Comparison of ENCODE assay signal across 23 cellular contexts in the genomic region with DNA sequence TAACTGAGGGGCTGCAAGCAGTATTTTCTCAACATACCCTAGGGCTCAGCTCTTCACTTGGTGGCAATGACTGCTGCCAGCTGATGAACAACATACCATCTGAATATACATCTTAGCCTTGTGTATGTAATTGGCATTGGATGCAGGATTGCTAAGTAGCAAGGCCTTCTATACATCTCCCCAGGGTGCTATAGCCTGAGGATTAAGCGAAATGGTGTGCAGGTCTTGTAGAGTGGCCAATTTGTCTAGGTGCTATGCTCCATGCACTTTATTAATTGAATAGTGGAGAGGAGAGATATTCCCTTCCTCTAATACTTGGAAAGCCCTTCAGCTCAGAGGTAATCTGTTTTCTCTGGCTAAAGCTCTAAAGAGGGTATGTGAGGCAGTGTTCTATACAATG.
"Had no signal": no experiment of that assay in that cellular context is flagged by ENCODE, and none has a peak within 500 bp of the region (broad histone marks: within the 10 kb centered on the region; RNA-seq: fewer than 3 reads in every experiment).

No MANE protein-coding gene starts in this region.

- H3K4me1 ChIP-seq: esophagus muscularis mucosa, foreskin keratinocyte, gastroesophageal sphincter, heart left ventricle, left lung, lower lobe of right lung had no signal

- H3K27ac ChIP-seq: coronary artery, dorsolateral prefrontal cortex, esophagus muscularis mucosa, foreskin keratinocyte, gastroesophageal sphincter, heart left ventricle, hepatocyte, left lung, lower lobe of right lung had no signal

- FAIRE-seq: endothelial cell of umbilical vein, frontal cortex, islet of Langerhans, keratinocyte had no signal

- H3K36me3 ChIP-seq: esophagus muscularis mucosa, gastroesophageal sphincter, heart left ventricle, left lung, lower lobe of right lung had no signal

- H2AFZ ChIP-seq: hepatocyte had no signal

- H3K9me3 ChIP-seq: esophagus muscularis mucosa, gastroesophageal sphincter, lower lobe of right lung had no signal

- H3K4me3 ChIP-seq: coronary artery, dorsolateral prefrontal cortex, esophagus muscularis mucosa, gastroesophageal sphincter, heart left ventricle, hepatocyte, left lung, lower lobe of right lung, mucosa of descending colon had no signal

- DNase-seq: dermis blood vessel endothelial cell; dorsolateral prefrontal cortex; effector CD4-positive, alpha-beta T cell; effector memory CD4-positive, alpha-beta T cell; foreskin keratinocyte; heart left ventricle; hypothalamus; left cardiac atrium; left lung; left ventricle myocardium superior; lower lobe of right lung; mesenchymal stem cell; mucosa of descending colon; naive B cell; naive thymus-derived CD8-positive, alpha-beta T cell had no signal

- H3K4me2 ChIP-seq: hepatocyte had no signal

- H3K79me2 ChIP-seq: hepatocyte had no signal

- H3K27me3 ChIP-seq: dorsolateral prefrontal cortex, esophagus muscularis mucosa, foreskin keratinocyte, gastroesophageal sphincter, heart left ventricle, hepatocyte, left lung had no signal
